Comparison of ENCODE assay signal across 29 cellular contexts in genomic region chr12:120980800-120981368, GRCh38. TPM values are rescaled to one million over a fixed set of nuclear protein-coding genes. Genes with fewer than 3 reads are reported as not detected.
A peak's percentile ranks its signal among the peaks of the same experiment; 100 is the strongest.
DNase-seq lines count a peak whose midpoint lies in the region; ATAC-seq and TF ChIP-seq lines count a peak whose summit lies in the region.
"Had no signal": no experiment of that assay in that cellular context is flagged by ENCODE, and none has a peak within 500 bp of the region (broad histone marks: within the 10 kb centered on the region; RNA-seq: fewer than 3 reads in every experiment).

No MANE protein-coding gene starts in this region.

- H3K4me3 ChIP-seq in kidney epithelial cell (ENCODE audit: low read depth, low read length) (peak overlapping the region; percentile 16), muscle layer of duodenum (ENCODE audit: low read depth in 1 of 2, low read length in 2 of 2) (peak overlapping the region in 1 of 2 donors; percentile 53), upper lobe of right lung (no peak overlapping the region), testis (no peak overlapping the region)
- H3K4me3 ChIP-seq: coronary artery, HAP-1, left lung, neural progenitor cell, psoas muscle had no signal

- ATAC-seq in upper lobe of right lung (peak; percentile 5), GM18873 (IDR thresholded peaks at IDR 0.05; ENCODE audit: low FRiP score, unreplicated experiment) (no peak)
- ATAC-seq: left lung, psoas muscle had no signal

- H3K9me3 ChIP-seq in muscle layer of duodenum (ENCODE audit: control insufficient read depth in 1 of 2, low read length in 2 of 2) (no peaks in the 10 kb centered on the region), upper lobe of right lung (no peaks in the 10 kb centered on the region), testis (no peaks in the 10 kb centered on the region)
- H3K9me3 ChIP-seq: HAP-1, left lung, psoas muscle, tibial nerve had no signal

- H3K27me3 ChIP-seq in kidney epithelial cell (ENCODE audit: control insufficient read depth, insufficient read depth, low read length) (no peaks in the 10 kb centered on the region), muscle layer of duodenum (ENCODE audit: low read depth, low read length) (no peaks in the 10 kb centered on the region), upper lobe of right lung (no peaks in the 10 kb centered on the region), testis (no peaks in the 10 kb centered on the region)
- H3K27me3 ChIP-seq: left lung, neural progenitor cell, tibial nerve had no signal

- H3K27ac ChIP-seq in muscle layer of duodenum (ENCODE audit: low read length) (peak overlapping the region; percentile 40), upper lobe of right lung (no peak overlapping the region), substantia nigra (ENCODE audit: low read depth, low read length, poor library complexity, severe bottlenecking) (no peak overlapping the region), testis (no peak overlapping the region)
- H3K27ac ChIP-seq: coronary artery, left lung, neural progenitor cell, psoas muscle had no signal

- H3K36me3 ChIP-seq in kidney epithelial cell (ENCODE audit: control insufficient read depth, insufficient read depth, low read length) (no peaks in the 10 kb centered on the region), muscle layer of duodenum (ENCODE audit: control insufficient read depth in 1 of 2, insufficient read depth in 2 of 2, low read length in 2 of 2) (no peaks in the 10 kb centered on the region), upper lobe of right lung (no peaks in the 10 kb centered on the region), testis (ENCODE audit: low read depth, missing control alignments) (no peaks in the 10 kb centered on the region)
- H3K36me3 ChIP-seq: HAP-1, left lung, neural progenitor cell, tibial nerve had no signal

- DNase-seq in DMS53 (lab: John Stamatoyannopoulos, UW) (peak; percentile 62), DMS53 treated with DMSO at 0.1 percent for 48 hours (lab: John Stamatoyannopoulos, UW; ENCODE audit: unreplicated experiment) (no peak), kidney epithelial cell (ENCODE audit: low read depth) (no peak), upper lobe of right lung (no peak), substantia nigra (lab: John Stamatoyannopoulos, UW) (no peak), testis (no peak)
- DNase-seq: 8988T; activated CD4-positive, alpha-beta memory T cell treated with anti-CD3 and anti-CD28 coated beads, Interleukin-2, amount 10 ng/mL, durations not matched to agents 7 days and 5 days; activated gamma-delta T cell; activated T-cell treated with anti-CD3 and anti-CD28 coated beads for 4 hours; COR-L47; left lung; midbrain; NCI-H1694 treated with DMSO at 0.1 percent for 48 hours; NCI-H748 treated with DMSO at 0.1 percent for 48 hours; OCI-M1; psoas muscle; Right ventricle myocardium superior; stimulated activated CD4-positive, alpha-beta T cell treated with anti-CD3 and anti-CD28 coated beads, Interleukin-4, amount 100 ng/mL, for 1 hour; stimulated activated naive CD4-positive, alpha-beta T cell treated with Interleukin-2 at 50 U/mL for 16 hours; T-helper 9 cell had no signal

- TF ChIP-seq CTCF in kidney epithelial cell (IDR thresholded peaks at IDR 0.05; ENCODE audit: insufficient read depth, low read length, poor library complexity, severe bottlenecking) (no peak), upper lobe of right lung (IDR thresholded peaks at IDR 0.05) (no peak), testis (IDR thresholded peaks at IDR 0.05) (no peak)

- TF ChIP-seq POLR2A in testis (IDR thresholded peaks at IDR 0.05), result no peak

- WGBS in testis, 2 donors, result 77 to 78% methylated on average over 13 of the region's 13 CpGs

- H3K4me1 ChIP-seq in muscle layer of duodenum (ENCODE audit: control insufficient read depth in 1 of 2, insufficient read depth in 2 of 2, low read length in 2 of 2) (peaks cover 0 to 3% of the 10 kb centered on the region in 2 donors), upper lobe of right lung (no peaks in the 10 kb centered on the region), testis (no peaks in the 10 kb centered on the region)
- H3K4me1 ChIP-seq: HAP-1, left lung, psoas muscle, tibial nerve had no signal

- intact Hi-C loops in upper lobe of right lung (cut with DNase I), result no loop called here
- intact Hi-C loops in testis (cut with DNase I; ENCODE audit: low total_unique reads), result no loop called here

RNA-seq across cellular contexts. Expression of gene HNF1A, which starts 2.5 kb away (rescaled TPM):
- total RNA-seq in kidney epithelial cell, result 0.25 and 0.89 TPM in 2 replicates
- not detected for total RNA-seq in upper lobe of right lung
- total RNA-seq in testis, result under 1 TPM; 0.79 to 0.81 TPM
- polyA plus RNA-seq in testis (ENCODE audit: insufficient read depth, low read depth, low replicate concordance), result 0.70 TPM
- total RNA-seq: activated CD4-positive, alpha-beta memory T cell treated with anti-CD3 and anti-CD28 coated beads, Interleukin-2, amount 10 ng/mL, durations not matched to agents 7 days and 5 days; bronchial epithelial cell; glomerular endothelial cell; psoas muscle; Right ventricle myocardium superior; tibial nerve had no signal

RNA-seq across cellular contexts. Expression of gene C12orf43, which starts 35.4 kb away (rescaled TPM):
- 16.5 and 19.9 TPM in 2 replicates for total RNA-seq in kidney epithelial cell
- total RNA-seq in upper lobe of right lung, result 15.5 TPM
- 10 to 100 TPM; 14.3 to 16.5 TPM for total RNA-seq in testis
- 15.9 TPM for polyA plus RNA-seq in testis (ENCODE audit: insufficient read depth, low read depth, low replicate concordance)

RNA-seq across cellular contexts. Expression of gene OASL, which starts 58.2 kb away (rescaled TPM):
- total RNA-seq in kidney epithelial cell (0.58 and 1.4 TPM in 2 replicates), upper lobe of right lung (12.7 TPM), testis (1 to 10 TPM in 1 of 2 donors, under 1 TPM in 1; 0.74 to 1.8 TPM)
- 2.8 TPM for polyA plus RNA-seq in testis (ENCODE audit: insufficient read depth, low read depth, low replicate concordance)
